ENCODE assay signal across 1 cellular context in genomic region chr1:145927073-145927886, GRCh38.
TF ChIP-seq lines count a peak whose summit lies in the region.

Gene RBM8A (minus strand): TSS chr1:145927484. CDS start chr1:145927426, 58 bp downstream.

TF ChIP-seq in HepG2, 621 proteins besides CTCF, POLR2A, EP300 and RAD21 (continued from another document and continues in another):
- TF ChIP-seq ZNF350 (CRISPR knock-in tag; IDR thresholded peaks at IDR 0.05; ENCODE audit: borderline replicate concordance, low read depth): peak; percentile 59; the same call in 1 of the 2 replicates
- TF ChIP-seq GLI4 (CRISPR knock-in tag; IDR thresholded peaks at IDR 0.05; ENCODE audit: borderline replicate concordance): no peak
- TF ChIP-seq, protein P1, sequence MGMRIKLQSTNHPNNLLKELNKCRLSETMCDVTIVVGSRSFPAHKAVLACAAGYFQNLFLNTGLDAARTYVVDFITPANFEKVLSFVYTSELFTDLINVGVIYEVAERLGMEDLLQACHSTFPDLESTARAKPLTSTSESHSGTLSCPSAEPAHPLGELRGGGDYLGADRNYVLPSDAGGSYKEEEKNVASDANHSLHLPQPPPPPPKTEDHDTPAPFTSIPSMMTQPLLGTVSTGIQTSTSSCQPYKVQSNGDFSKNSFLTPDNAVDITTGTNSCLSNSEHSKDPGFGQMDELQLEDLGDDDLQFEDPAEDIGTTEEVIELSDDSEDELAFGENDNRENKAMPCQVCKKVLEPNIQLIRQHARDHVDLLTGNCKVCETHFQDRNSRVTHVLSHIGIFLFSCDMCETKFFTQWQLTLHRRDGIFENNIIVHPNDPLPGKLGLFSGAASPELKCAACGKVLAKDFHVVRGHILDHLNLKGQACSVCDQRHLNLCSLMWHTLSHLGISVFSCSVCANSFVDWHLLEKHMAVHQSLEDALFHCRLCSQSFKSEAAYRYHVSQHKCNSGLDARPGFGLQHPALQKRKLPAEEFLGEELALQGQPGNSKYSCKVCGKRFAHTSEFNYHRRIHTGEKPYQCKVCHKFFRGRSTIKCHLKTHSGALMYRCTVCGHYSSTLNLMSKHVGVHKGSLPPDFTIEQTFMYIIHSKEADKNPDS (CRISPR knock-in tag; IDR thresholded peaks at IDR 0.05): no peak
- 0 out of 2 replicates have a peak, but pooled peaks have one; percentile 73 for TF ChIP-seq HMGXB3 (CRISPR knock-in tag; IDR thresholded peaks at IDR 0.05; ENCODE audit: borderline replicate concordance)
- no peak for TF ChIP-seq MTF2 (CRISPR knock-in tag; IDR thresholded peaks at IDR 0.05; ENCODE audit: borderline replicate concordance)
- TF ChIP-seq CREBL2 (CRISPR knock-in tag; IDR thresholded peaks at IDR 0.05; ENCODE audit: borderline replicate concordance): no peak
- TF ChIP-seq, protein P2, sequence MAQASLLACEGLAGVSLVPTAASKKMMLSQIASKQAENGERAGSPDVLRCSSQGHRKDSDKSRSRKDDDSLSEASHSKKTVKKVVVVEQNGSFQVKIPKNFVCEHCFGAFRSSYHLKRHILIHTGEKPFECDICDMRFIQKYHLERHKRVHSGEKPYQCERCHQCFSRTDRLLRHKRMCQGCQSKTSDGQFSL (CRISPR knock-in tag; IDR thresholded peaks at IDR 0.05): no peak
- TF ChIP-seq CHD4 (IDR thresholded peaks at IDR 0.05; ENCODE audit: borderline replicate concordance, low read length): no peak
- no peak for TF ChIP-seq KLF16 (CRISPR knock-in tag; IDR thresholded peaks at IDR 0.05)
- TF ChIP-seq ZNF577 (CRISPR knock-in tag; IDR thresholded peaks at IDR 0.05; ENCODE audit: borderline replicate concordance, low read depth): no peak
- TF ChIP-seq SOX13 (IDR thresholded peaks at IDR 0.05): no peak
- no peak for TF ChIP-seq SOX13 (CRISPR knock-in tag; conservative IDR thresholded peaks at IDR 0.05 in 1 of 2, IDR thresholded peaks at IDR 0.05 in 1 of 2)
- no peak for TF ChIP-seq ZNF337 (CRISPR knock-in tag; IDR thresholded peaks at IDR 0.05; ENCODE audit: borderline replicate concordance, low read depth)
- TF ChIP-seq TBX2 (CRISPR knock-in tag; IDR thresholded peaks at IDR 0.05; ENCODE audit: borderline replicate concordance): peak; percentile 59
- TF ChIP-seq MIER2 (CRISPR knock-in tag; IDR thresholded peaks at IDR 0.05): no peak
- TF ChIP-seq RXRA (CRISPR knock-in tag; IDR thresholded peaks at IDR 0.05): no peak
- 0 out of 2 replicates have a peak, but pooled peaks have one; percentile 58 for TF ChIP-seq ZNF235 (CRISPR knock-in tag; IDR thresholded peaks at IDR 0.05; ENCODE audit: borderline replicate concordance)
- no peak for TF ChIP-seq SETDB1 (CRISPR knock-in tag; IDR thresholded peaks at IDR 0.05; ENCODE audit: borderline replicate concordance)
- no peak for TF ChIP-seq ZKSCAN8 (CRISPR knock-in tag; IDR thresholded peaks at IDR 0.05; ENCODE audit: borderline replicate concordance)
- TF ChIP-seq ZNF484 (CRISPR knock-in tag; IDR thresholded peaks at IDR 0.05; ENCODE audit: borderline replicate concordance, low read depth): no peak
- TF ChIP-seq RCOR2 (CRISPR knock-in tag; IDR thresholded peaks at IDR 0.05): no peak
- TF ChIP-seq ZNF7 (CRISPR knock-in tag; IDR thresholded peaks at IDR 0.05): no peak
- no peak for TF ChIP-seq ZNF354B (CRISPR knock-in tag; IDR thresholded peaks at IDR 0.05)
- 0 out of 2 replicates have a peak, but pooled peaks have one; percentile 60 for TF ChIP-seq ZNF710 (CRISPR knock-in tag; IDR thresholded peaks at IDR 0.05; ENCODE audit: borderline replicate concordance)
- no peak for TF ChIP-seq HOXA5 (CRISPR knock-in tag; IDR thresholded peaks at IDR 0.05)
- peak; percentile 69; the same call in 1 of the 2 replicates for TF ChIP-seq MXD4 (CRISPR knock-in tag; IDR thresholded peaks at IDR 0.05)
- no peak for TF ChIP-seq ZNF180 (CRISPR knock-in tag; IDR thresholded peaks at IDR 0.05; ENCODE audit: borderline replicate concordance, low read depth)
- peak; percentile 95 for TF ChIP-seq HDAC1 (CRISPR knock-in tag; IDR thresholded peaks at IDR 0.05)
- no peak for TF ChIP-seq ZNF546 (CRISPR knock-in tag; conservative IDR thresholded peaks at IDR 0.05)
- TF ChIP-seq, protein P3, sequence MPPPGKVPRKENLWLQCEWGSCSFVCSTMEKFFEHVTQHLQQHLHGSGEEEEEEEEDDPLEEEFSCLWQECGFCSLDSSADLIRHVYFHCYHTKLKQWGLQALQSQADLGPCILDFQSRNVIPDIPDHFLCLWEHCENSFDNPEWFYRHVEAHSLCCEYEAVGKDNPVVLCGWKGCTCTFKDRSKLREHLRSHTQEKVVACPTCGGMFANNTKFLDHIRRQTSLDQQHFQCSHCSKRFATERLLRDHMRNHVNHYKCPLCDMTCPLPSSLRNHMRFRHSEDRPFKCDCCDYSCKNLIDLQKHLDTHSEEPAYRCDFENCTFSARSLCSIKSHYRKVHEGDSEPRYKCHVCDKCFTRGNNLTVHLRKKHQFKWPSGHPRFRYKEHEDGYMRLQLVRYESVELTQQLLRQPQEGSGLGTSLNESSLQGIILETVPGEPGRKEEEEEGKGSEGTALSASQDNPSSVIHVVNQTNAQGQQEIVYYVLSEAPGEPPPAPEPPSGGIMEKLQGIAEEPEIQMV (CRISPR knock-in tag; IDR thresholded peaks at IDR 0.05; ENCODE audit: low read depth): peak; percentile 83
- TF ChIP-seq GATAD1 (CRISPR knock-in tag; IDR thresholded peaks at IDR 0.05): peak; percentile 97
- TF ChIP-seq CC2D1A (CRISPR knock-in tag; IDR thresholded peaks at IDR 0.05): no peak
- TF ChIP-seq, protein P4, sequence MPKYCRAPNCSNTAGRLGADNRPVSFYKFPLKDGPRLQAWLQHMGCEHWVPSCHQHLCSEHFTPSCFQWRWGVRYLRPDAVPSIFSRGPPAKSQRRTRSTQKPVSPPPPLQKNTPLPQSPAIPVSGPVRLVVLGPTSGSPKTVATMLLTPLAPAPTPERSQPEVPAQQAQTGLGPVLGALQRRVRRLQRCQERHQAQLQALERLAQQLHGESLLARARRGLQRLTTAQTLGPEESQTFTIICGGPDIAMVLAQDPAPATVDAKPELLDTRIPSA (CRISPR knock-in tag; IDR thresholded peaks at IDR 0.05; ENCODE audit: borderline replicate concordance): no peak
- TF ChIP-seq, protein P5, sequence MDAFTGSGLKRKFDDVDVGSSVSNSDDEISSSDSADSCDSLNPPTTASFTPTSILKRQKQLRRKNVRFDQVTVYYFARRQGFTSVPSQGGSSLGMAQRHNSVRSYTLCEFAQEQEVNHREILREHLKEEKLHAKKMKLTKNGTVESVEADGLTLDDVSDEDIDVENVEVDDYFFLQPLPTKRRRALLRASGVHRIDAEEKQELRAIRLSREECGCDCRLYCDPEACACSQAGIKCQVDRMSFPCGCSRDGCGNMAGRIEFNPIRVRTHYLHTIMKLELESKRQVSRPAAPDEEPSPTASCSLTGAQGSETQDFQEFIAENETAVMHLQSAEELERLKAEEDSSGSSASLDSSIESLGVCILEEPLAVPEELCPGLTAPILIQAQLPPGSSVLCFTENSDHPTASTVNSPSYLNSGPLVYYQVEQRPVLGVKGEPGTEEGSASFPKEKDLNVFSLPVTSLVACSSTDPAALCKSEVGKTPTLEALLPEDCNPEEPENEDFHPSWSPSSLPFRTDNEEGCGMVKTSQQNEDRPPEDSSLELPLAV (CRISPR knock-in tag; conservative IDR thresholded peaks at IDR 0.05; ENCODE audit: low read depth): no peak
- TF ChIP-seq, protein P6, sequence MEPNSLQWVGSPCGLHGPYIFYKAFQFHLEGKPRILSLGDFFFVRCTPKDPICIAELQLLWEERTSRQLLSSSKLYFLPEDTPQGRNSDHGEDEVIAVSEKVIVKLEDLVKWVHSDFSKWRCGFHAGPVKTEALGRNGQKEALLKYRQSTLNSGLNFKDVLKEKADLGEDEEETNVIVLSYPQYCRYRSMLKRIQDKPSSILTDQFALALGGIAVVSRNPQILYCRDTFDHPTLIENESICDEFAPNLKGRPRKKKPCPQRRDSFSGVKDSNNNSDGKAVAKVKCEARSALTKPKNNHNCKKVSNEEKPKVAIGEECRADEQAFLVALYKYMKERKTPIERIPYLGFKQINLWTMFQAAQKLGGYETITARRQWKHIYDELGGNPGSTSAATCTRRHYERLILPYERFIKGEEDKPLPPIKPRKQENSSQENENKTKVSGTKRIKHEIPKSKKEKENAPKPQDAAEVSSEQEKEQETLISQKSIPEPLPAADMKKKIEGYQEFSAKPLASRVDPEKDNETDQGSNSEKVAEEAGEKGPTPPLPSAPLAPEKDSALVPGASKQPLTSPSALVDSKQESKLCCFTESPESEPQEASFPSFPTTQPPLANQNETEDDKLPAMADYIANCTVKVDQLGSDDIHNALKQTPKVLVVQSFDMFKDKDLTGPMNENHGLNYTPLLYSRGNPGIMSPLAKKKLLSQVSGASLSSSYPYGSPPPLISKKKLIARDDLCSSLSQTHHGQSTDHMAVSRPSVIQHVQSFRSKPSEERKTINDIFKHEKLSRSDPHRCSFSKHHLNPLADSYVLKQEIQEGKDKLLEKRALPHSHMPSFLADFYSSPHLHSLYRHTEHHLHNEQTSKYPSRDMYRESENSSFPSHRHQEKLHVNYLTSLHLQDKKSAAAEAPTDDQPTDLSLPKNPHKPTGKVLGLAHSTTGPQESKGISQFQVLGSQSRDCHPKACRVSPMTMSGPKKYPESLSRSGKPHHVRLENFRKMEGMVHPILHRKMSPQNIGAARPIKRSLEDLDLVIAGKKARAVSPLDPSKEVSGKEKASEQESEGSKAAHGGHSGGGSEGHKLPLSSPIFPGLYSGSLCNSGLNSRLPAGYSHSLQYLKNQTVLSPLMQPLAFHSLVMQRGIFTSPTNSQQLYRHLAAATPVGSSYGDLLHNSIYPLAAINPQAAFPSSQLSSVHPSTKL (CRISPR knock-in tag; IDR thresholded peaks at IDR 0.05): no peak; the same call in 1 of the 2 replicates
- peak; percentile 62; the same call in 1 of the 2 replicates for TF ChIP-seq MIXL1 (CRISPR knock-in tag; IDR thresholded peaks at IDR 0.05)
- TF ChIP-seq ZNF75D (CRISPR knock-in tag; IDR thresholded peaks at IDR 0.05; ENCODE audit: borderline replicate concordance): no peak
- TF ChIP-seq, protein P7, sequence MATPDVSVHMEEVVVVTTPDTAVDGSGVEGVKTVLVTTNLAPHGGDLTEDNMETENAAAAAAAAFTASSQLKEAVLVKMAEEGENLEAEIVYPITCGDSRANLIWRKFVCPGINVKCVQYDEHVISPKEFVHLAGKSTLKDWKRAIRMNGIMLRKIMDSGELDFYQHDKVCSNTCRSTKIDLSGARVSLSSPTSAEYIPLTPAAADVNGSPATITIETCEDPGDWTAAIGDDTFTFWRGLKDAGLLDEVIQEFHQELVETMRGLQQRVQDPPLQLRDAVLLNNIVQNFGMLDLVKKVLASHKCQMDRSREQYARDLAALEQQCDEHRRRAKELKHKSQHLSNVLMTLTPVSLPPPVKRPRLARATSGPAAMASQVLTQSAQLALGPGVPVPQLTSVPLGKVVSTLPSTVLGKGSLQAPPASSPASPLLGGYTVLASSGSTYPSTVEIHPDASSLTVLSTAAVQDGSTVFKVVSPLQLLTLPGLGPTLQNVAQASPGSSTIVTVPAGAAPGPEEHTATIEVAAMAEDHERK (CRISPR knock-in tag; IDR thresholded peaks at IDR 0.05; ENCODE audit: low read depth): no peak
- TF ChIP-seq ZKSCAN5 (CRISPR knock-in tag; IDR thresholded peaks at IDR 0.05): no peak
- peak; percentile 55 for TF ChIP-seq ZNF781 (CRISPR knock-in tag; IDR thresholded peaks at IDR 0.05; ENCODE audit: borderline replicate concordance, not compliant biosample characterization)
- peak; percentile 48; the same call in 1 of the 2 replicates for TF ChIP-seq CBX5 (CRISPR knock-in tag; IDR thresholded peaks at IDR 0.05; ENCODE audit: borderline replicate concordance)
- no peak for TF ChIP-seq HOXA9 (CRISPR knock-in tag; IDR thresholded peaks at IDR 0.05; ENCODE audit: borderline replicate concordance)
- TF ChIP-seq ZNF224 (CRISPR knock-in tag; IDR thresholded peaks at IDR 0.05): no peak
